ENCODE assay signal across 7 cellular contexts in genomic region chr16:29405254-29405653, GRCh38. TPM values are rescaled to one million over a fixed set of nuclear protein-coding genes. Genes with fewer than 3 reads are reported as not detected.
A peak's percentile ranks its signal among the peaks of the same experiment; 100 is the strongest.
DNase-seq lines count a peak whose midpoint lies in the region; ATAC-seq, FAIRE-seq and TF ChIP-seq lines count a peak whose summit lies in the region.
"Not testable (repeated sequence)": the region's sequence is repeated elsewhere in the genome, so short reads cannot be mapped to it uniquely, and the experiment has no call there.

No MANE protein-coding gene starts in this region.

- H4K20me1 ChIP-seq in IMR-90 (ENCODE audit: insufficient read depth, low read length) = not testable (repeated sequence)

- H3K56ac ChIP-seq in IMR-90 (ENCODE audit: extremely low read depth, insufficient read depth, low read length) = not testable (repeated sequence)

- not testable (repeated sequence) for H4K8ac ChIP-seq in IMR-90 (ENCODE audit: low read depth in 2 of 2, low read length in 2 of 2)

- H3K4ac ChIP-seq in IMR-90 (ENCODE audit: low read depth, low read length) = not testable (repeated sequence)

- H3K18ac ChIP-seq in IMR-90 (ENCODE audit: low read depth, low read length) = not testable (repeated sequence)

- not testable (repeated sequence) for H4K5ac ChIP-seq in IMR-90 (ENCODE audit: low read depth, low read length)

- peak overlapping the region; percentile 8 for H2BK5ac ChIP-seq in IMR-90 (ENCODE audit: low read depth, low read length, poor library complexity, severe bottlenecking)

- CTCF ChIA-PET in AG04449 (lab: Yijun Ruan, JAX); IMR-90 (lab: Yijun Ruan, JAX): not testable (repeated sequence)

- TF ChIP-seq CTCF in AG04449 (IDR thresholded peaks at IDR 0.05; ENCODE audit: insufficient read depth, low read length, missing control alignments); IMR-90 (conservative IDR thresholded peaks at IDR 0.05; ENCODE audit: low read depth, low read length); bronchial epithelial cell (IDR thresholded peaks at IDR 0.05; ENCODE audit: insufficient read depth, low read length, severe bottlenecking); fibroblast of mammary gland (conservative IDR thresholded peaks at IDR 0.05; ENCODE audit: control insufficient read depth, insufficient read depth, low read depth, low read length): not testable (repeated sequence)

- not testable (repeated sequence) for FAIRE-seq in bronchial epithelial cell (lab: Jason Lieb, UNC)

- not testable (repeated sequence) for H2AK9ac ChIP-seq in IMR-90 (replicated peaks; ENCODE audit: low read depth, low read length, poor library complexity)

- H3K36me3 ChIP-seq in IMR-90 (ENCODE audit: control insufficient read depth, insufficient read depth, low read length) = peaks cover 13% of the 10 kb centered on the region; the same call in 1 of the 2 replicates
- not testable (repeated sequence) for H3K36me3 ChIP-seq in adipocyte (ENCODE audit: control insufficient read depth, insufficient read depth, low read length, severe bottlenecking); bronchial epithelial cell (ENCODE audit: control insufficient read depth, insufficient read depth, low read length)

- ATAC-seq in IMR-90 (ENCODE audit: low read depth) = not testable (repeated sequence)

- POLR2A ChIA-PET in AG04449 (lab: Yijun Ruan, JAX); IMR-90 (lab: Charles Lee; ENCODE audit: unreplicated experiment): not testable (repeated sequence)

- not testable (repeated sequence) for H2AK5ac ChIP-seq in IMR-90 (ENCODE audit: low read depth, low read length)

- dilution Hi-C loops in IMR-90 (cut with HindIII; ENCODE audit: low sequenced_read_pairs, unreplicated experiment) = not testable (repeated sequence)

- not testable (repeated sequence) for H2AFZ ChIP-seq in IMR-90 (replicated peaks; ENCODE audit: low read length, poor library complexity)

- DNase-seq in AG04449 (ENCODE audit: low read depth, low spot score) (peak; percentile 12), ELR (ENCODE audit: low read depth) (peak; percentile 8), IMR-90 (peak; percentile 50), adipocyte (ENCODE audit: low read depth) (peak; percentile 13), bronchial epithelial cell (ENCODE audit: low read depth) (peak; percentile 93), fibroblast of mammary gland (ENCODE audit: low read depth) (peak; percentile 76), kidney glomerular epithelial cell (lab: John Stamatoyannopoulos, UW) (peak; percentile 7)

- not testable (repeated sequence) for H3K9me3 ChIP-seq in IMR-90 (ENCODE audit: control insufficient read depth, insufficient read depth, low read length); adipocyte (ENCODE audit: control insufficient read depth, low read length)

- not testable (repeated sequence) for H3K23ac ChIP-seq in IMR-90 (ENCODE audit: low read depth, low read length)

- not testable (repeated sequence) for H2BK15ac ChIP-seq in IMR-90 (ENCODE audit: low read depth, low read length)

- H3K14ac ChIP-seq in IMR-90 (replicated peaks; ENCODE audit: low read depth, low read length) = not testable (repeated sequence)

- TF ChIP-seq POLR2A in IMR-90 (IDR thresholded peaks at IDR 0.05; ENCODE audit: low read depth, low read length) = not testable (repeated sequence)

- not testable (repeated sequence) for H3K4me1 ChIP-seq in IMR-90 (ENCODE audit: control insufficient read depth, insufficient read depth, low read length); adipocyte (ENCODE audit: control insufficient read depth, insufficient read depth, low read length)

- BruUV-seq in IMR-90 (replicated peaks; lab: Mats Ljungman, UMichigan) = not testable (repeated sequence)

- H3K27ac ChIP-seq in IMR-90 (ENCODE audit: insufficient read depth, low read length) = not testable (repeated sequence)

- not testable (repeated sequence) for H3K4me2 ChIP-seq in IMR-90 (ENCODE audit: low read depth, low read length)

- H3K9ac ChIP-seq in IMR-90 (ENCODE audit: low read depth, low read length); adipocyte (ENCODE audit: low read length): not testable (repeated sequence)

- intact Hi-C loops in IMR-90 (cut with micrococcal nuclease) = not testable (repeated sequence)

- in situ Hi-C loops in IMR-90 (cut with MboI; ENCODE audit: low sequenced_read_pairs) = not testable (repeated sequence)

- H3K27me3 ChIP-seq in IMR-90 (ENCODE audit: control insufficient read depth, insufficient read depth, low read length); adipocyte (replicated peaks; ENCODE audit: control insufficient read depth, insufficient read depth, low read length); bronchial epithelial cell (ENCODE audit: control insufficient read depth, insufficient read depth, low read length): not testable (repeated sequence)

- TF ChIP-seq RAD21 in IMR-90 (IDR thresholded peaks at IDR 0.05; ENCODE audit: low read length) = not testable (repeated sequence)

- H4K91ac ChIP-seq in IMR-90 (ENCODE audit: insufficient read depth, low read depth, low read length) = not testable (repeated sequence)

- not testable (repeated sequence) for H3K79me1 ChIP-seq in IMR-90 (ENCODE audit: low read depth in 1 of 2, low read length in 2 of 2)

- H2BK20ac ChIP-seq in IMR-90 (ENCODE audit: low read depth, low read length) = 0 out of 2 replicates have a peak overlapping the region, but pooled peaks have one; percentile 49

- peak overlapping the region; percentile 23; the same call in 1 of the 2 replicates for H2BK120ac ChIP-seq in IMR-90 (ENCODE audit: low read depth, low read length)

- WGBS in IMR-90 (ENCODE audit: extremely low coverage in 2 of 2, insufficient read length in 1 of 2), 2 experiments = no CpG with 5 or more reads among the region's 8 CpGs

- H3K4me3 ChIP-seq in AG04449 (ENCODE audit: low read depth, low read length); IMR-90 (ENCODE audit: insufficient read depth, low read depth, low read length); adipocyte (ENCODE audit: low read length); bronchial epithelial cell (ENCODE audit: low read depth, low read length); fibroblast of mammary gland (ENCODE audit: control insufficient read depth, low read depth, low read length): not testable (repeated sequence)

- H3K9me1 ChIP-seq in IMR-90 (ENCODE audit: insufficient read depth, low read length) = not testable (repeated sequence)

TF ChIP-seq in IMR-90, 13 proteins besides CTCF, POLR2A, EP300 and RAD21:
- TF ChIP-seq CEBPB (IDR thresholded peaks at IDR 0.05; ENCODE audit: low read depth, low read length) = peak; percentile 42

RNA-seq across cellular contexts. Expression of gene NPIPB11, which starts 1.3 kb away (rescaled TPM):
- total RNA-seq in IMR-90 (2012; rRNA removed) = under 0.01 TPM in 2 replicates
- 1.8 and 2.1 TPM in 2 replicates for polyA plus RNA-seq in IMR-90 (2012; rRNA removed)
- 0.37 and 0.66 TPM in 2 replicates for polyA plus RNA-seq in IMR-90 (2012; cell fraction: cytosol; rRNA removed)
- 14.8 and 19.7 TPM in 2 replicates for polyA plus RNA-seq in IMR-90 (2012; cell fraction: nucleus; rRNA removed; ENCODE audit: low replicate concordance)
- total RNA-seq in bronchial epithelial cell = 0.64 and 2.1 TPM in 2 replicates

RNA-seq across cellular contexts. Expression of gene BOLA2, which starts 48.9 kb away (rescaled TPM):
- total RNA-seq in IMR-90 (2012; rRNA removed) (7.2 and 11.9 TPM in 2 replicates), bronchial epithelial cell (25.3 and 84.0 TPM in 2 replicates)
- 32.1 and 38.0 TPM in 2 replicates for polyA plus RNA-seq in IMR-90 (2012; rRNA removed)
- polyA plus RNA-seq in IMR-90 (2012; cell fraction: cytosol; rRNA removed) = 12.2 and 27.2 TPM in 2 replicates
- polyA plus RNA-seq in IMR-90 (2012; cell fraction: nucleus; rRNA removed; ENCODE audit: low replicate concordance) = 4.1 and 6.6 TPM in 2 replicates

RNA-seq across cellular contexts. Expression of gene SLX1B, which starts 49.1 kb away (rescaled TPM):
- 8.3 and 9.3 TPM in 2 replicates for total RNA-seq in IMR-90 (2012; rRNA removed)
- polyA plus RNA-seq in IMR-90 (2012; rRNA removed) = 15.8 and 19.6 TPM in 2 replicates
- 13.2 and 33.9 TPM in 2 replicates for polyA plus RNA-seq in IMR-90 (2012; cell fraction: cytosol; rRNA removed)
- polyA plus RNA-seq in IMR-90 (2012; cell fraction: nucleus; rRNA removed; ENCODE audit: low replicate concordance) = 32.4 and 93.2 TPM in 2 replicates
- total RNA-seq in bronchial epithelial cell = 4.2 and 18.2 TPM in 2 replicates

RNA-seq across cellular contexts. Expression of gene SULT1A4, which starts 54.5 kb away (rescaled TPM):
- total RNA-seq in IMR-90 (2012; rRNA removed) = 0.28 and 1.1 TPM in 2 replicates
- 2.4 and 2.5 TPM in 2 replicates for polyA plus RNA-seq in IMR-90 (2012; rRNA removed)
- polyA plus RNA-seq in IMR-90 (2012; cell fraction: cytosol; rRNA removed) = 0.65 TPM in 1 of 2 replicates, not detected in the other
- polyA plus RNA-seq in IMR-90 (2012; cell fraction: nucleus; rRNA removed; ENCODE audit: low replicate concordance) = 7.1 and 8.9 TPM in 2 replicates
- 0.38 and 2.1 TPM in 2 replicates for total RNA-seq in bronchial epithelial cell

Comparison
In these comparisons a context has a peak if more than half of its experiments do, and no peak if none do; other contexts are left out.
1. DNase-seq: peak in every context shown above with its lines; median percentile 93 in bronchial epithelial cell; 76 in fibroblast of mammary gland; 50 in IMR-90; 13 in adipocyte; 12 in AG04449; 8 in ELR; 7 in kidney glomerular epithelial cell.